Comparison of ENCODE assay signal across 8 cellular contexts in the genomic region with DNA sequence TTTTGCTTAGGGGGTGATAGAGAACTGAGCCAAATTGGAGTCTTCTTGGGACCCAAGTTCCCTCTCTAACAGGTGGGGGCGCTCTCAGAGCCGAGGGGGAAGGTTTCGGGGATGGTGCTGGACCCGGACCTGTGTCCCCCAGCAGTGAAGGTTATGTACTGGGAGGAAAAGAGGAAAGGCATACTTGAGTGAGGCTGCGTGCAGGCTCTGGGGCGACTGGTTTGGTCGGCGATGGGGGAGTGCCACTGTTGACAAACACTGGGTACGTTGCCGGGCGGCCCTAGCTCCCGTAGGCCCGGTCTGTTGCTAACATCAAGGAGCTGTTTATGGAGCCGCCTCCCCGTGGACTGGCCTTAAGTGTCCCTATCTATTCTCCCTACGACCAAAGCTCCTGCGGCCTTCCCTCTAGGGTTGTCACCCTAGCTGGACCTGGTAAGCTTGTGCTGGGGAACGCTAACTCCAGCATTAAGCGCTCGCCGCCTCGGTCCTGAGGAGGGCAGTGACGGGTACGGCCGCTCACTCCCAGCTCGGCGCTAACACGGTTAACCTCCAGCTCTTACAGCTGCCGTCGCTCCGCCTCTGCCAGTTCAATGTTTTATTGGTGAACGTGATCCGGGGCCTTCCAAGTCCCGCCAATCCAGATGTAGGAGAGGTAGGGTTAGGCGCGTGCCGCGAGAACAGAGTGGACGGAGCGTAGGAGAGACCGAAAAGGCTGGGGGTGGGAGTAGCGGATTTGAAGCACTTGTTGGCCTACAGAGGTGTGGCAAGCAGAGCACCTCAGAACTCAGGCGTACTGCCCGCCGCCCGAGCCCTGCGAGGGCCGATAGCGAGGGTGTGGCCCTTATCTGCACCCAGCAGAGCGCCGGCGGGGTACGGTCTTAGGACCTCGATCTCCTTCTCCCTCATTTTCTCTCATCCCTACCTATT. TPM values are rescaled to one million over a fixed set of nuclear protein-coding genes. Genes with fewer than 3 reads are reported as not detected.
DNase-seq lines count a peak whose midpoint lies in the region; TF ChIP-seq lines count a peak whose summit lies in the region.

TSS of gene PPOX (plus strand) at position 685 of the 927 bp plus-strand sequence. CDS start 422 bp downstream, outside the sequence.

- no peaks in the 10 kb centered on the region for H3K9me3 ChIP-seq in effector memory CD4-positive, alpha-beta T cell (ENCODE audit: control insufficient read depth, low read length)

- H3K27ac ChIP-seq in effector memory CD4-positive, alpha-beta T cell (ENCODE audit: insufficient read depth, low read length, poor library complexity, severe bottlenecking) = peak within 1 kb of the TSS; percentile 95

- H3K4me1 ChIP-seq in effector memory CD4-positive, alpha-beta T cell (ENCODE audit: control insufficient read depth, insufficient read depth, low read length, poor library complexity, severe bottlenecking) = peaks cover 20% of the 10 kb centered on the region

- peak; percentile 94 for DNase-seq in COR-L47 (lab: John Stamatoyannopoulos, UW)
- peak; percentile 90 for DNase-seq in GM20000 (ENCODE audit: low spot score)
- DNase-seq in HT-29 (ENCODE audit: low spot score) = peak; percentile 98
- peak; percentile 92 for DNase-seq in NK-92 treated with Interleukin-12 subunit alpha and Interleukin-12 subunit beta, amount 100 ng/mL, for 24 hours (lab: John Stamatoyannopoulos, UW)
- peak; percentile 92 for DNase-seq in activated CD8-positive, alpha-beta memory T cell treated with anti-CD3 and anti-CD28 coated beads for 24 hours
- DNase-seq in effector memory CD4-positive, alpha-beta T cell = peak; percentile 84 to 92 (median 92)
- DNase-seq in medulla oblongata (ENCODE audit: extremely low spot score) = peak; percentile 99
- peak; percentile 85 for DNase-seq in stimulated activated CD8-positive, alpha-beta memory T cell treated with anti-CD3 and anti-CD28 coated beads, Interleukin-12 subunit alpha, Interleukin-12 subunit beta, amount 100 ng/mL, for 1 hour (ENCODE audit: low read depth)

- H3K4me3 ChIP-seq in effector memory CD4-positive, alpha-beta T cell (ENCODE audit: insufficient read depth, low read depth, low read length, poor library complexity, severe bottlenecking) = peak within 1 kb of the TSS; percentile 80

- peaks cover 28% of the 10 kb centered on the region for H3K36me3 ChIP-seq in effector memory CD4-positive, alpha-beta T cell (ENCODE audit: control insufficient read depth, insufficient read depth, low read length)

- no peaks in the 10 kb centered on the region for H3K27me3 ChIP-seq in effector memory CD4-positive, alpha-beta T cell (replicated peaks; ENCODE audit: control insufficient read depth, insufficient read depth, low read length, poor library complexity, severe bottlenecking)

- peak; percentile 37 for TF ChIP-seq CTCF in GM20000 (IDR thresholded peaks at IDR 0.05; ENCODE audit: extremely low read depth, missing control alignments)

RNA-seq across cellular contexts. Expression of gene PPOX, which starts in this region (rescaled TPM):
- total RNA-seq in HT-29 (2014; rRNA removed; shearing (Covaris generic)) = 11.7 and 14.3 TPM in 2 replicates

Comparison
In these comparisons a context has a peak if more than half of its experiments do, and no peak if none do; other contexts are left out.
1. Peak in every context shown above with its lines: DNase-seq, H3K4me3 ChIP-seq and H3K27ac ChIP-seq.